Comparison of ENCODE assay signal across 29 cellular contexts in genomic region chr15:75355369-75355768, GRCh38.
"Had no signal": no experiment of that assay in that cellular context is flagged by ENCODE, and none has a peak within 500 bp of the region (broad histone marks: within the 10 kb centered on the region; RNA-seq: fewer than 3 reads in every experiment).

No MANE protein-coding gene starts in this region.

- H3K27me3 Mint-ChIP-seq: activated CD4-positive, alpha-beta memory T cell treated with anti-CD3 and anti-CD28 coated beads for 36 hours; activated CD4-positive, alpha-beta T cell treated with anti-CD3 and anti-CD28 coated beads for 36 hours; activated CD4-positive, alpha-beta T cell treated with anti-CD3 and anti-CD28 coated beads, Interleukin-2, amount 10 ng/mL, durations not matched to agents 24 days and 14 days; activated CD8-positive, alpha-beta memory T cell treated with anti-CD3 and anti-CD28 coated beads, Interleukin-2, amount 10 ng/mL, durations not matched to agents 7 days and 5 days; activated naive CD4-positive, alpha-beta T cell treated with anti-CD3 and anti-CD28 coated beads, Interleukin-2, amount 10 ng/mL, durations not matched to agents 7 days and 5 days; activated naive CD8-positive, alpha-beta T cell; activated T-helper 17 cell treated with anti-CD3 and anti-CD28 coated beads, Interleukin-2, amount 50 U/mL, for 72 hours; central memory CD8-positive, alpha-beta T cell; dendritic cell treated with granulocyte-macrophage colony-stimulating factor and Interleukin-4, amounts not matched to agents 40 ng/mL and 50 ng/mL, for 4 days; effector memory CD8-positive, alpha-beta T cell had no signal

- ATAC-seq: activated CD4-positive, alpha-beta T cell treated with anti-CD3 and anti-CD28 coated beads for 36 hours; activated CD8-positive, alpha-beta memory T cell treated with anti-CD3 and anti-CD28 coated beads, Interleukin-2, amount 10 ng/mL, durations not matched to agents 7 days and 5 days; activated CD8-positive, alpha-beta T cell treated with anti-CD3 and anti-CD28 coated beads, Interleukin-2, amount 10 ng/mL, durations not matched to agents 7 days and 5 days; activated T-cell treated with anti-CD3 and anti-CD28 coated beads, Interleukin-2, amount 50 U/mL, for 4 hours; activated T-helper 17 cell treated with anti-CD3 and anti-CD28 coated beads, Interleukin-2, amount 50 U/mL, for 72 hours; effector memory CD8-positive, alpha-beta T cell; foreskin keratinocyte; gastrocnemius medialis; heart left ventricle had no signal

- H3K9me3 Mint-ChIP-seq: activated CD4-positive, alpha-beta memory T cell treated with anti-CD3 and anti-CD28 coated beads for 36 hours; activated T-helper 17 cell treated with anti-CD3 and anti-CD28 coated beads, Interleukin-2, amount 50 U/mL, for 72 hours; central memory CD8-positive, alpha-beta T cell; dendritic cell treated with granulocyte-macrophage colony-stimulating factor and Interleukin-4, amounts not matched to agents 40 ng/mL and 50 ng/mL, for 4 days had no signal

- H3K27me3 ChIP-seq: brain microvascular endothelial cell, dorsolateral prefrontal cortex, esophagus muscularis mucosa, foreskin keratinocyte, gastrocnemius medialis, heart left ventricle had no signal

- H3K36me3 Mint-ChIP-seq: activated naive CD8-positive, alpha-beta T cell had no signal

- H3K4me1 ChIP-seq: foreskin keratinocyte, gastrocnemius medialis had no signal

- H3K27ac Mint-ChIP-seq: activated CD4-positive, alpha-beta memory T cell treated with anti-CD3 and anti-CD28 coated beads for 36 hours; activated CD4-positive, alpha-beta T cell treated with anti-CD3 and anti-CD28 coated beads for 36 hours; activated CD4-positive, alpha-beta T cell treated with anti-CD3 and anti-CD28 coated beads, Interleukin-2, amount 10 ng/mL, durations not matched to agents 24 days and 14 days; activated CD8-positive, alpha-beta memory T cell treated with anti-CD3 and anti-CD28 coated beads, Interleukin-2, amount 10 ng/mL, durations not matched to agents 7 days and 5 days; activated CD8-positive, alpha-beta T cell treated with anti-CD3 and anti-CD28 coated beads, Interleukin-2, amount 10 ng/mL, durations not matched to agents 7 days and 5 days; activated naive CD4-positive, alpha-beta T cell treated with anti-CD3 and anti-CD28 coated beads, Interleukin-2, amount 10 ng/mL, durations not matched to agents 7 days and 5 days; activated naive CD8-positive, alpha-beta T cell; activated T-helper 17 cell treated with anti-CD3 and anti-CD28 coated beads, Interleukin-2, amount 50 U/mL, for 72 hours; dendritic cell treated with granulocyte-macrophage colony-stimulating factor and Interleukin-4, amounts not matched to agents 40 ng/mL and 50 ng/mL, for 4 days had no signal

- H3K27ac ChIP-seq: brain microvascular endothelial cell, coronary artery, dorsolateral prefrontal cortex, esophagus muscularis mucosa, foreskin keratinocyte, gastrocnemius medialis, heart left ventricle had no signal

- H3K4me3 ChIP-seq: coronary artery, dorsolateral prefrontal cortex, esophagus muscularis mucosa, gastrocnemius medialis, heart left ventricle had no signal

- DNase-seq: activated CD4-positive, alpha-beta memory T cell treated with anti-CD3 and anti-CD28 coated beads for 36 hours; activated CD4-positive, alpha-beta T cell treated with anti-CD3 and anti-CD28 coated beads for 36 hours; activated CD4-positive, alpha-beta T cell treated with anti-CD3 and anti-CD28 coated beads, Interleukin-2, amount 10 ng/mL, durations not matched to agents 24 days and 14 days; activated CD4-positive, CD25-positive, alpha-beta regulatory T cell; activated CD4-positive, CD25-positive, alpha-beta regulatory T cell treated with anti-CD3 and anti-CD28 coated beads, Interleukin-2, amount 50 U/mL, for 72 hours; activated CD8-positive, alpha-beta memory T cell treated with anti-CD3 and anti-CD28 coated beads, Interleukin-2, amount 10 ng/mL, durations not matched to agents 7 days and 5 days; activated CD8-positive, alpha-beta memory T cell treated with anti-CD3 and anti-CD28 coated beads, Interleukin-2, amount 50 U/mL, for 4 hours; activated CD8-positive, alpha-beta T cell treated with anti-CD3 and anti-CD28 coated beads, Interleukin-2, amount 10 ng/mL, durations not matched to agents 7 days and 5 days; activated effector memory CD4-positive, alpha-beta T cell treated with Interleukin-2 at 50 U/mL for 16 hours; activated naive CD4-positive, alpha-beta T cell treated with anti-CD3 and anti-CD28 coated beads, Interleukin-2, amount 10 ng/mL, durations not matched to agents 7 days and 5 days; activated T-cell treated with anti-CD3 and anti-CD28 coated beads, Interleukin-2, amount 50 U/mL, for 4 hours; amniotic stem cell; anterior cingulate cortex; brain microvascular endothelial cell; effector CD4-positive, alpha-beta T cell; effector memory CD8-positive, alpha-beta T cell; erythroblast; foreskin keratinocyte; gastrocnemius medialis; glutamatergic neuron; T-helper 2 cell had no signal

- H3K4me3 Mint-ChIP-seq: activated CD4-positive, alpha-beta memory T cell treated with anti-CD3 and anti-CD28 coated beads for 36 hours; activated CD4-positive, alpha-beta T cell treated with anti-CD3 and anti-CD28 coated beads for 36 hours; activated CD4-positive, alpha-beta T cell treated with anti-CD3 and anti-CD28 coated beads, Interleukin-2, amount 10 ng/mL, durations not matched to agents 24 days and 14 days; activated CD8-positive, alpha-beta memory T cell treated with anti-CD3 and anti-CD28 coated beads, Interleukin-2, amount 10 ng/mL, durations not matched to agents 7 days and 5 days; activated CD8-positive, alpha-beta T cell treated with anti-CD3 and anti-CD28 coated beads, Interleukin-2, amount 10 ng/mL, durations not matched to agents 7 days and 5 days; activated naive CD4-positive, alpha-beta T cell treated with anti-CD3 and anti-CD28 coated beads, Interleukin-2, amount 10 ng/mL, durations not matched to agents 7 days and 5 days; activated naive CD8-positive, alpha-beta T cell; activated T-cell treated with anti-CD3 and anti-CD28 coated beads, Interleukin-2, amount 50 U/mL, for 4 hours; activated T-helper 17 cell treated with anti-CD3 and anti-CD28 coated beads, Interleukin-2, amount 50 U/mL, for 72 hours; central memory CD8-positive, alpha-beta T cell; dendritic cell treated with granulocyte-macrophage colony-stimulating factor and Interleukin-4, amounts not matched to agents 40 ng/mL and 50 ng/mL, for 4 days; effector memory CD8-positive, alpha-beta T cell had no signal

- H3K9me3 ChIP-seq: esophagus muscularis mucosa, gastrocnemius medialis, heart left ventricle had no signal
